9 cellular contexts compared by ENCODE assay signal in the genomic region with DNA sequence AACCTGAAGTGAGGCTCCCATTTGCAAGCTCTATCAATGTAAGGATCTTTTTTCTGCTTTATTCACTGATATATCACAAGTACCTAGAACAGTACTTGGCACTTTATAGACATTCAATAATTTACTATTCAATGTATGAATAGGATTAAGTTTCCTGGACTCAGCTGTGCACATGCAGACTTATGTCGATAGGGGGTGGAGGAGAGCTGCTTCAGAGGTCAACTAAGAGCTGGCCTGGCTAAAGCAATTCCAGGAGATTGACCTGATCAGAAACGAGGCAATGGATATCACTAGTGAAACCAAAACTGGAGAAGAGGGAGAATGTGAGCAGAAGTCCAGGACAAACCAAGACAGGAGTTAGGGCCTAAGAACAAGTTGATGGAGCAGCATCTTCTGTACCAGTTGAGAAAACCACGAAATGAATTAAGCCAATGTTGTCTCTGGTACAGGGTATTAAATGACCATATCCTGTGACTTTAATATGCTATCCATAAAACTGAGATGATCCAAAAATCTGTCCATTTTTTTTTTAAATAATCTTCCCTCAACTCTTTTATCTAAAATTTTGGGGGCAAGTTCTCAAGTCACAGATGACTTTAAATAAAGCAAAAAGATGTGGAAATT.
DNase-seq lines count a peak whose midpoint lies in the region; ATAC-seq and TF ChIP-seq lines count a peak whose summit lies in the region.
"Had no signal": no experiment of that assay in that cellular context is flagged by ENCODE, and none has a peak within 500 bp of the region (broad histone marks: within the 10 kb centered on the region; RNA-seq: fewer than 3 reads in every experiment).

No MANE protein-coding gene starts in this region.

- H3K27me3 ChIP-seq in endodermal cell (ENCODE audit: control insufficient read depth, insufficient read depth, low read length, poor library complexity, severe bottlenecking): no peaks in the 10 kb centered on the region

- H3K27ac ChIP-seq in endodermal cell (ENCODE audit: low read depth, low read length): no peak overlapping the region

- ATAC-seq in HG02852 (IDR thresholded peaks at IDR 0.05; ENCODE audit: unreplicated experiment) (peak; percentile 77), mucosa of descending colon (peak; percentile 84), HG02763 (IDR thresholded peaks at IDR 0.05; ENCODE audit: unreplicated experiment) (no peak), HG03139 (IDR thresholded peaks at IDR 0.05; ENCODE audit: unreplicated experiment) (no peak)

- intact Hi-C loops in mucosa of descending colon (cut with DNase I, micrococcal nuclease): no loop called here

- H3K4me3 ChIP-seq in endodermal cell (ENCODE audit: low read length): no peak overlapping the region
- H3K4me3 ChIP-seq in mucosa of descending colon: no peak overlapping the region

- H3K4me3 Mint-ChIP-seq in endodermal cell: no peak overlapping the region
- H3K4me3 Mint-ChIP-seq: B cell had no signal

- no peaks in the 10 kb centered on the region for H3K9me3 Mint-ChIP-seq in endodermal cell

- H3K9me3 ChIP-seq in endodermal cell (ENCODE audit: control insufficient read depth, low read length): no peaks in the 10 kb centered on the region
- H3K9me3 ChIP-seq in mucosa of descending colon: no peaks in the 10 kb centered on the region

- TF ChIP-seq CTCF in endodermal cell (conservative IDR thresholded peaks at IDR 0.05) (peak; percentile 100), mucosa of descending colon (IDR thresholded peaks at IDR 0.05) (peak; percentile 63)

- H3K27ac Mint-ChIP-seq in endodermal cell: no peak overlapping the region
- H3K27ac Mint-ChIP-seq: B cell had no signal

- peaks cover 4% of the 10 kb centered on the region for H3K27me3 Mint-ChIP-seq in endodermal cell (ENCODE audit: insufficient read depth)
- H3K27me3 Mint-ChIP-seq: B cell had no signal

- DNase-seq in DMS153 treated with DMSO at 0.1 percent for 48 hours (lab: John Stamatoyannopoulos, UW; ENCODE audit: unreplicated experiment) (peak; percentile 12), DMS153 (lab: John Stamatoyannopoulos, UW) (no peak), NOMO-1 treated with DMSO at 0.1 percent for 48 hours (lab: John Stamatoyannopoulos, UW; ENCODE audit: unreplicated experiment) (peak; percentile 23), endodermal cell (peak; percentile 88), mucosa of descending colon (peak in 2 of 3 donors; percentile 25 to 64)

- H3K36me3 ChIP-seq in endodermal cell (ENCODE audit: control insufficient read depth, insufficient read depth, low read length) (no peaks in the 10 kb centered on the region), mucosa of descending colon (ENCODE audit: low read depth) (no peaks in the 10 kb centered on the region)

- no peaks in the 10 kb centered on the region for H3K4me1 ChIP-seq in endodermal cell (ENCODE audit: control insufficient read depth, insufficient read depth, low read length)
- no peaks in the 10 kb centered on the region for H3K4me1 ChIP-seq in mucosa of descending colon (ENCODE audit: low read depth)

- no peak overlapping the region for H3K9ac ChIP-seq in endodermal cell (ENCODE audit: extremely low read depth, low read length, poor library complexity, severe bottlenecking)

- H3K36me3 Mint-ChIP-seq in endodermal cell (ENCODE audit: low read depth): no peaks in the 10 kb centered on the region

- H3K4me1 Mint-ChIP-seq in endodermal cell: peaks cover 12% of the 10 kb centered on the region
- H3K4me1 Mint-ChIP-seq: B cell had no signal

- WGBS in endodermal cell (ENCODE audit: insufficient coverage in 1 of 2, insufficient read length in 1 of 2), 2 experiments: 34 to 38% methylated on average over 3 of the region's 3 CpGs

Comparison
In these comparisons a context has a peak if more than half of its experiments do, and no peak if none do; other contexts are left out.
1. ATAC-seq: peak in HG02852 (single experiment) and mucosa of descending colon (single experiment); none in HG02763 (single experiment) and HG03139 (single experiment).